Comparison of ENCODE assay signal across 1 cellular context in genomic region chr5:93364386-93364785, GRCh38.
TF ChIP-seq lines count a peak whose summit lies in the region.

No MANE protein-coding gene starts in this region.

TF ChIP-seq in GM23338, 12 proteins besides CTCF, POLR2A, EP300 and RAD21 (continued from another document):
- TF ChIP-seq, protein P1, sequence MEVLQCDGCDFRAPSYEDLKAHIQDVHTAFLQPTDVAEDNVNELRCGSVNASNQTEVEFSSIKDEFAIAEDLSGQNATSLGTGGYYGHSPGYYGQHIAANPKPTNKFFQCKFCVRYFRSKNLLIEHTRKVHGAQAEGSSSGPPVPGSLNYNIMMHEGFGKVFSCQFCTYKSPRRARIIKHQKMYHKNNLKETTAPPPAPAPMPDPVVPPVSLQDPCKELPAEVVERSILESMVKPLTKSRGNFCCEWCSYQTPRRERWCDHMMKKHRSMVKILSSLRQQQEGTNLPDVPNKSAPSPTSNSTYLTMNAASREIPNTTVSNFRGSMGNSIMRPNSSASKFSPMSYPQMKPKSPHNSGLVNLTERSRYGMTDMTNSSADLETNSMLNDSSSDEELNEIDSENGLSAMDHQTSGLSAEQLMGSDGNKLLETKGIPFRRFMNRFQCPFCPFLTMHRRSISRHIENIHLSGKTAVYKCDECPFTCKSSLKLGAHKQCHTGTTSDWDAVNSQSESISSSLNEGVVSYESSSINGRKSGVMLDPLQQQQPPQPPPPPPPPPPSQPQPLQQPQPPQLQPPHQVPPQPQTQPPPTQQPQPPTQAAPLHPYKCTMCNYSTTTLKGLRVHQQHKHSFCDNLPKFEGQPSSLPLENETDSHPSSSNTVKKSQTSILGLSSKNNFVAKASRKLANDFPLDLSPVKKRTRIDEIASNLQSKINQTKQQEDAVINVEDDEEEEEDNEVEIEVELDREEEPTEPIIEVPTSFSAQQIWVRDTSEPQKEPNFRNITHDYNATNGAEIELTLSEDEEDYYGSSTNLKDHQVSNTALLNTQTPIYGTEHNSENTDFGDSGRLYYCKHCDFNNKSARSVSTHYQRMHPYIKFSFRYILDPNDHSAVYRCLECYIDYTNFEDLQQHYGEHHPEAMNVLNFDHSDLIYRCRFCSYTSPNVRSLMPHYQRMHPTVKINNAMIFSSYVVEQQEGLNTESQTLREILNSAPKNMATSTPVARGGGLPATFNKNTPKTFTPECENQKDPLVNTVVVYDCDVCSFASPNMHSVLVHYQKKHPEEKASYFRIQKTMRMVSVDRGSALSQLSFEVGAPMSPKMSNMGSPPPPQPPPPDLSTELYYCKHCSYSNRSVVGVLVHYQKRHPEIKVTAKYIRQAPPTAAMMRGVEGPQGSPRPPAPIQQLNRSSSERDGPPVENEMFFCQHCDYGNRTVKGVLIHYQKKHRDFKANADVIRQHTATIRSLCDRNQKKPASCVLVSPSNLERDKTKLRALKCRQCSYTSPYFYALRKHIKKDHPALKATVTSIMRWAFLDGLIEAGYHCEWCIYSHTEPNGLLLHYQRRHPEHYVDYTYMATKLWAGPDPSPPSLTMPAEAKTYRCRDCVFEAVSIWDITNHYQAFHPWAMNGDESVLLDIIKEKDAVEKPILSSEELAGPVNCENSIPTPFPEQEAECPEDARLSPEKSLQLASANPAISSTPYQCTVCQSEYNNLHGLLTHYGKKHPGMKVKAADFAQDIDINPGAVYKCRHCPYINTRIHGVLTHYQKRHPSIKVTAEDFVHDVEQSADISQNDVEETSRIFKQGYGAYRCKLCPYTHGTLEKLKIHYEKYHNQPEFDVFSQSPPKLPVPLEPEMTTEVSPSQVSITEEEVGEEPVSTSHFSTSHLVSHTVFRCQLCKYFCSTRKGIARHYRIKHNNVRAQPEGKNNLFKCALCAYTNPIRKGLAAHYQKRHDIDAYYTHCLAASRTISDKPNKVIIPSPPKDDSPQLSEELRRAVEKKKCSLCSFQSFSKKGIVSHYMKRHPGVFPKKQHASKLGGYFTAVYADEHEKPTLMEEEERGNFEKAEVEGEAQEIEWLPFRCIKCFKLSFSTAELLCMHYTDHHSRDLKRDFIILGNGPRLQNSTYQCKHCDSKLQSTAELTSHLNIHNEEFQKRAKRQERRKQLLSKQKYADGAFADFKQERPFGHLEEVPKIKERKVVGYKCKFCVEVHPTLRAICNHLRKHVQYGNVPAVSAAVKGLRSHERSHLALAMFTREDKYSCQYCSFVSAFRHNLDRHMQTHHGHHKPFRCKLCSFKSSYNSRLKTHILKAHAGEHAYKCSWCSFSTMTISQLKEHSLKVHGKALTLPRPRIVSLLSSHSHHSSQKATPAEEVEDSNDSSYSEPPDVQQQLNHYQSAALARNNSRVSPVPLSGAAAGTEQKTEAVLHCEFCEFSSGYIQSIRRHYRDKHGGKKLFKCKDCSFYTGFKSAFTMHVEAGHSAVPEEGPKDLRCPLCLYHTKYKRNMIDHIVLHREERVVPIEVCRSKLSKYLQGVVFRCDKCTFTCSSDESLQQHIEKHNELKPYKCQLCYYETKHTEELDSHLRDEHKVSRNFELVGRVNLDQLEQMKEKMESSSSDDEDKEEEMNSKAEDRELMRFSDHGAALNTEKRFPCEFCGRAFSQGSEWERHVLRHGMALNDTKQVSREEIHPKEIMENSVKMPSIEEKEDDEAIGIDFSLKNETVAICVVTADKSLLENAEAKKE (CRISPR knock-in tag; IDR thresholded peaks at IDR 0.05), result no peak
- TF ChIP-seq, protein P2, sequence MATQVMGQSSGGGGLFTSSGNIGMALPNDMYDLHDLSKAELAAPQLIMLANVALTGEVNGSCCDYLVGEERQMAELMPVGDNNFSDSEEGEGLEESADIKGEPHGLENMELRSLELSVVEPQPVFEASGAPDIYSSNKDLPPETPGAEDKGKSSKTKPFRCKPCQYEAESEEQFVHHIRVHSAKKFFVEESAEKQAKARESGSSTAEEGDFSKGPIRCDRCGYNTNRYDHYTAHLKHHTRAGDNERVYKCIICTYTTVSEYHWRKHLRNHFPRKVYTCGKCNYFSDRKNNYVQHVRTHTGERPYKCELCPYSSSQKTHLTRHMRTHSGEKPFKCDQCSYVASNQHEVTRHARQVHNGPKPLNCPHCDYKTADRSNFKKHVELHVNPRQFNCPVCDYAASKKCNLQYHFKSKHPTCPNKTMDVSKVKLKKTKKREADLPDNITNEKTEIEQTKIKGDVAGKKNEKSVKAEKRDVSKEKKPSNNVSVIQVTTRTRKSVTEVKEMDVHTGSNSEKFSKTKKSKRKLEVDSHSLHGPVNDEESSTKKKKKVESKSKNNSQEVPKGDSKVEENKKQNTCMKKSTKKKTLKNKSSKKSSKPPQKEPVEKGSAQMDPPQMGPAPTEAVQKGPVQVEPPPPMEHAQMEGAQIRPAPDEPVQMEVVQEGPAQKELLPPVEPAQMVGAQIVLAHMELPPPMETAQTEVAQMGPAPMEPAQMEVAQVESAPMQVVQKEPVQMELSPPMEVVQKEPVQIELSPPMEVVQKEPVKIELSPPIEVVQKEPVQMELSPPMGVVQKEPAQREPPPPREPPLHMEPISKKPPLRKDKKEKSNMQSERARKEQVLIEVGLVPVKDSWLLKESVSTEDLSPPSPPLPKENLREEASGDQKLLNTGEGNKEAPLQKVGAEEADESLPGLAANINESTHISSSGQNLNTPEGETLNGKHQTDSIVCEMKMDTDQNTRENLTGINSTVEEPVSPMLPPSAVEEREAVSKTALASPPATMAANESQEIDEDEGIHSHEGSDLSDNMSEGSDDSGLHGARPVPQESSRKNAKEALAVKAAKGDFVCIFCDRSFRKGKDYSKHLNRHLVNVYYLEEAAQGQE (IDR thresholded peaks at IDR 0.05; ENCODE audit: unreplicated experiment), result no peak
- TF ChIP-seq POLR2AphosphoS5 (IDR thresholded peaks at IDR 0.05; ENCODE audit: low read depth), result no peak
